30 cellular contexts compared by ENCODE assay signal in the genomic region with DNA sequence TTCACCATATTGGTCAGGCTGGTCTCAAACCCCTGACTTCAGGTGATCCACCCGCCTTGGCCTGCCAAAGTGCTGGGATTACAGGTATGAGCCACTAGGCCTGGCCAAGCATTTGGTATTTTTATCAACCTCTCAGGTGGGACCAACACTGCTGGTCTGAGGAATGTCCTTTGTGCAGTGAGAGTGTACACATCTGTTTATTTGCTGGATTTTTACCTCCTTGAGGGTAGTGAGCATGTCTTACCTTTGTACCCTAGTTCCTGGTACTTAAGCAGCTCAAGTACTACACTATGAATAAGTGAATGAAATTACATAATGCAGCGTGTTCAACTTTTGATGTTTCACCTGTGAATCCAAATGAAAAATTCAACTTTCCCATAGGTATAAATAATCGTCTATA.
"Had no signal": no experiment of that assay in that cellular context is flagged by ENCODE, and none has a peak within 500 bp of the region (broad histone marks: within the 10 kb centered on the region; RNA-seq: fewer than 3 reads in every experiment).

No MANE protein-coding gene starts in this region.

- H3K4me3 Mint-ChIP-seq: activated B cell treated with CpG ODN at 0.5 μM for 24 hours; activated CD4-positive, alpha-beta memory T cell treated with anti-CD3 and anti-CD28 coated beads for 36 hours; activated naive CD4-positive, alpha-beta T cell treated with anti-CD3 and anti-CD28 coated beads, Interleukin-2, amount 50 U/mL, for 24 hours; activated naive CD8-positive, alpha-beta T cell treated with anti-CD3 and anti-CD28 coated beads, Interleukin-2, amount 10 ng/mL, durations not matched to agents 7 days and 5 days; activated T-cell treated with anti-CD3 and anti-CD28 coated beads, Interleukin-2, amount 50 U/mL, for 24 hours had no signal

- DNase-seq: activated B cell treated with CpG ODN at 0.5 μM for 24 hours; activated CD4-positive, alpha-beta memory T cell treated with anti-CD3 and anti-CD28 coated beads for 36 hours; activated CD4-positive, alpha-beta T cell treated with anti-CD3 and anti-CD28 coated beads for 4 hours; activated CD4-positive, alpha-beta T cell treated with anti-CD3 and anti-CD28 coated beads, Interleukin-2, amount 50 U/mL, for 1 hour; activated CD4-positive, CD25-positive, alpha-beta regulatory T cell treated with anti-CD3 and anti-CD28 coated beads, Interleukin-2, amount 50 U/mL, for 72 hours; activated gamma-delta T cell; activated naive CD4-positive, alpha-beta T cell treated with Interleukin-2 at 50 U/mL for 16 hours; activated naive CD8-positive, alpha-beta T cell treated with anti-CD3 and anti-CD28 coated beads, Interleukin-2, amount 10 ng/mL, durations not matched to agents 7 days and 5 days; activated T-cell treated with anti-CD3 and anti-CD28 coated beads, Interleukin-2, amount 50 U/mL, for 24 hours; amygdala; body of pancreas; cerebellar nuclear complex; Kasumi-1; KG1; MG63; NCI-H1048; NCI-H1105 treated with DMSO at 0.1 percent for 48 hours; NCI-H1436; NCI-H1694; NCI-H2029; NCI-H345; NCI-H524 treated with DMSO at 0.1 percent for 48 hours; SHP77; SJCRH30; T1000 had no signal

- H3K27ac Mint-ChIP-seq: activated B cell treated with CpG ODN at 0.5 μM for 24 hours; activated CD4-positive, alpha-beta memory T cell treated with anti-CD3 and anti-CD28 coated beads for 36 hours; activated naive CD4-positive, alpha-beta T cell treated with anti-CD3 and anti-CD28 coated beads, Interleukin-2, amount 50 U/mL, for 24 hours; activated T-cell treated with anti-CD3 and anti-CD28 coated beads, Interleukin-2, amount 50 U/mL, for 24 hours had no signal

- H3K27me3 ChIP-seq: body of pancreas, breast epithelium, MG63, SJCRH30 had no signal

- H3K4me3 ChIP-seq: body of pancreas, breast epithelium, MG63, SJCRH30, SK-N-MC had no signal

- H3K27me3 Mint-ChIP-seq: activated B cell treated with CpG ODN at 0.5 μM for 24 hours; activated CD4-positive, alpha-beta memory T cell treated with anti-CD3 and anti-CD28 coated beads for 36 hours; activated naive CD4-positive, alpha-beta T cell treated with anti-CD3 and anti-CD28 coated beads, Interleukin-2, amount 50 U/mL, for 24 hours; activated naive CD8-positive, alpha-beta T cell treated with anti-CD3 and anti-CD28 coated beads, Interleukin-2, amount 10 ng/mL, durations not matched to agents 7 days and 5 days; activated T-cell treated with anti-CD3 and anti-CD28 coated beads, Interleukin-2, amount 50 U/mL, for 24 hours had no signal

- H3K36me3 ChIP-seq: breast epithelium, MG63, SJCRH30 had no signal

- ATAC-seq: body of pancreas, Panc1 had no signal

- H3K9me3 Mint-ChIP-seq: activated B cell treated with CpG ODN at 0.5 μM for 24 hours; activated CD4-positive, alpha-beta memory T cell treated with anti-CD3 and anti-CD28 coated beads for 36 hours; activated naive CD4-positive, alpha-beta T cell treated with anti-CD3 and anti-CD28 coated beads, Interleukin-2, amount 50 U/mL, for 24 hours; activated naive CD8-positive, alpha-beta T cell treated with anti-CD3 and anti-CD28 coated beads, Interleukin-2, amount 10 ng/mL, durations not matched to agents 7 days and 5 days; activated T-cell treated with anti-CD3 and anti-CD28 coated beads, Interleukin-2, amount 50 U/mL, for 24 hours; activated T-helper 2 cell treated with anti-CD3 and anti-CD28 coated beads, Interferon-gamma antibody, Interleukin-2, Interleukin-4, amounts not matched to agents 10 μg/mL and 5 μg/mL and 100 μg/mL, durations not matched to agents 14 hours and 24 hours and 36 hours had no signal

- H3K9me3 ChIP-seq: body of pancreas, breast epithelium, MG63, SJCRH30 had no signal

- H3K27ac ChIP-seq: body of pancreas, breast epithelium, SJCRH30, SK-N-MC had no signal

- H3K4me1 ChIP-seq: breast epithelium, SJCRH30 had no signal
